Comparison of ENCODE assay signal across 1 cellular context in the genomic region with DNA sequence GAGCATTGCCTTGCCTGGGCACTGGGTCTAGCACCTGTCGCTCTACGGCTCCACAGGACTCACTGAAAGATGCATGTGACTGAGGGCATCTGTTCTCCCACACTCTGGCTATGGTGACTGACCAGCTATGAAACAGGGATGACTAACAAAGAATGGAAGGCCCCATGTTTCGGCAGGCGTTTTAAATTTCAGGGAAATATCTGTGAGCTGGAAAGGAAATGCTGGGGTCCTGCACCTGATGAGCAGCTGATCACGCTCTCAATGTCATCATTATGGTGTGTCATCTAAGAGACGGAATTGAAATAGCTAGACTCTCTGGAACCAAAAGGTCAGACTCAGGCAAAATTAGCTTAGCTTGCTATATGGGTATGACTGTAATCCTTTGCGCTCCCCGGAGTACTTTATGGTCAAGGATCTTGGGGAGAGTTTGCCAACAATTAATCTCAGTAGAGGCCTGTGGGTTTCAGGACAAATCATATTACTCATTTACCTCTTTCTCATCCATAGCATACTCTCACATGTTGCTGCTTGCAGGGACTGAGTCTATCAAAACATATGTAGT.
TF ChIP-seq lines count a peak whose summit lies in the region.

No MANE protein-coding gene starts in this region.

TF ChIP-seq in GM23338, 12 proteins besides CTCF, POLR2A, EP300 and RAD21 (continued from another document):
- TF ChIP-seq, protein P1, sequence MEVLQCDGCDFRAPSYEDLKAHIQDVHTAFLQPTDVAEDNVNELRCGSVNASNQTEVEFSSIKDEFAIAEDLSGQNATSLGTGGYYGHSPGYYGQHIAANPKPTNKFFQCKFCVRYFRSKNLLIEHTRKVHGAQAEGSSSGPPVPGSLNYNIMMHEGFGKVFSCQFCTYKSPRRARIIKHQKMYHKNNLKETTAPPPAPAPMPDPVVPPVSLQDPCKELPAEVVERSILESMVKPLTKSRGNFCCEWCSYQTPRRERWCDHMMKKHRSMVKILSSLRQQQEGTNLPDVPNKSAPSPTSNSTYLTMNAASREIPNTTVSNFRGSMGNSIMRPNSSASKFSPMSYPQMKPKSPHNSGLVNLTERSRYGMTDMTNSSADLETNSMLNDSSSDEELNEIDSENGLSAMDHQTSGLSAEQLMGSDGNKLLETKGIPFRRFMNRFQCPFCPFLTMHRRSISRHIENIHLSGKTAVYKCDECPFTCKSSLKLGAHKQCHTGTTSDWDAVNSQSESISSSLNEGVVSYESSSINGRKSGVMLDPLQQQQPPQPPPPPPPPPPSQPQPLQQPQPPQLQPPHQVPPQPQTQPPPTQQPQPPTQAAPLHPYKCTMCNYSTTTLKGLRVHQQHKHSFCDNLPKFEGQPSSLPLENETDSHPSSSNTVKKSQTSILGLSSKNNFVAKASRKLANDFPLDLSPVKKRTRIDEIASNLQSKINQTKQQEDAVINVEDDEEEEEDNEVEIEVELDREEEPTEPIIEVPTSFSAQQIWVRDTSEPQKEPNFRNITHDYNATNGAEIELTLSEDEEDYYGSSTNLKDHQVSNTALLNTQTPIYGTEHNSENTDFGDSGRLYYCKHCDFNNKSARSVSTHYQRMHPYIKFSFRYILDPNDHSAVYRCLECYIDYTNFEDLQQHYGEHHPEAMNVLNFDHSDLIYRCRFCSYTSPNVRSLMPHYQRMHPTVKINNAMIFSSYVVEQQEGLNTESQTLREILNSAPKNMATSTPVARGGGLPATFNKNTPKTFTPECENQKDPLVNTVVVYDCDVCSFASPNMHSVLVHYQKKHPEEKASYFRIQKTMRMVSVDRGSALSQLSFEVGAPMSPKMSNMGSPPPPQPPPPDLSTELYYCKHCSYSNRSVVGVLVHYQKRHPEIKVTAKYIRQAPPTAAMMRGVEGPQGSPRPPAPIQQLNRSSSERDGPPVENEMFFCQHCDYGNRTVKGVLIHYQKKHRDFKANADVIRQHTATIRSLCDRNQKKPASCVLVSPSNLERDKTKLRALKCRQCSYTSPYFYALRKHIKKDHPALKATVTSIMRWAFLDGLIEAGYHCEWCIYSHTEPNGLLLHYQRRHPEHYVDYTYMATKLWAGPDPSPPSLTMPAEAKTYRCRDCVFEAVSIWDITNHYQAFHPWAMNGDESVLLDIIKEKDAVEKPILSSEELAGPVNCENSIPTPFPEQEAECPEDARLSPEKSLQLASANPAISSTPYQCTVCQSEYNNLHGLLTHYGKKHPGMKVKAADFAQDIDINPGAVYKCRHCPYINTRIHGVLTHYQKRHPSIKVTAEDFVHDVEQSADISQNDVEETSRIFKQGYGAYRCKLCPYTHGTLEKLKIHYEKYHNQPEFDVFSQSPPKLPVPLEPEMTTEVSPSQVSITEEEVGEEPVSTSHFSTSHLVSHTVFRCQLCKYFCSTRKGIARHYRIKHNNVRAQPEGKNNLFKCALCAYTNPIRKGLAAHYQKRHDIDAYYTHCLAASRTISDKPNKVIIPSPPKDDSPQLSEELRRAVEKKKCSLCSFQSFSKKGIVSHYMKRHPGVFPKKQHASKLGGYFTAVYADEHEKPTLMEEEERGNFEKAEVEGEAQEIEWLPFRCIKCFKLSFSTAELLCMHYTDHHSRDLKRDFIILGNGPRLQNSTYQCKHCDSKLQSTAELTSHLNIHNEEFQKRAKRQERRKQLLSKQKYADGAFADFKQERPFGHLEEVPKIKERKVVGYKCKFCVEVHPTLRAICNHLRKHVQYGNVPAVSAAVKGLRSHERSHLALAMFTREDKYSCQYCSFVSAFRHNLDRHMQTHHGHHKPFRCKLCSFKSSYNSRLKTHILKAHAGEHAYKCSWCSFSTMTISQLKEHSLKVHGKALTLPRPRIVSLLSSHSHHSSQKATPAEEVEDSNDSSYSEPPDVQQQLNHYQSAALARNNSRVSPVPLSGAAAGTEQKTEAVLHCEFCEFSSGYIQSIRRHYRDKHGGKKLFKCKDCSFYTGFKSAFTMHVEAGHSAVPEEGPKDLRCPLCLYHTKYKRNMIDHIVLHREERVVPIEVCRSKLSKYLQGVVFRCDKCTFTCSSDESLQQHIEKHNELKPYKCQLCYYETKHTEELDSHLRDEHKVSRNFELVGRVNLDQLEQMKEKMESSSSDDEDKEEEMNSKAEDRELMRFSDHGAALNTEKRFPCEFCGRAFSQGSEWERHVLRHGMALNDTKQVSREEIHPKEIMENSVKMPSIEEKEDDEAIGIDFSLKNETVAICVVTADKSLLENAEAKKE (CRISPR knock-in tag; IDR thresholded peaks at IDR 0.05), result no peak
- no peak for TF ChIP-seq STAT1 (IDR thresholded peaks at IDR 0.05; ENCODE audit: unreplicated experiment)
- no peak for TF ChIP-seq JUNB (IDR thresholded peaks at IDR 0.05; ENCODE audit: unreplicated experiment)
- no peak for TF ChIP-seq CREB1 (CRISPR knock-in tag; IDR thresholded peaks at IDR 0.05; ENCODE audit: low read depth)
- no peak for TF ChIP-seq POLR2AphosphoS5 (IDR thresholded peaks at IDR 0.05; ENCODE audit: low read depth)
- TF ChIP-seq, protein P2, sequence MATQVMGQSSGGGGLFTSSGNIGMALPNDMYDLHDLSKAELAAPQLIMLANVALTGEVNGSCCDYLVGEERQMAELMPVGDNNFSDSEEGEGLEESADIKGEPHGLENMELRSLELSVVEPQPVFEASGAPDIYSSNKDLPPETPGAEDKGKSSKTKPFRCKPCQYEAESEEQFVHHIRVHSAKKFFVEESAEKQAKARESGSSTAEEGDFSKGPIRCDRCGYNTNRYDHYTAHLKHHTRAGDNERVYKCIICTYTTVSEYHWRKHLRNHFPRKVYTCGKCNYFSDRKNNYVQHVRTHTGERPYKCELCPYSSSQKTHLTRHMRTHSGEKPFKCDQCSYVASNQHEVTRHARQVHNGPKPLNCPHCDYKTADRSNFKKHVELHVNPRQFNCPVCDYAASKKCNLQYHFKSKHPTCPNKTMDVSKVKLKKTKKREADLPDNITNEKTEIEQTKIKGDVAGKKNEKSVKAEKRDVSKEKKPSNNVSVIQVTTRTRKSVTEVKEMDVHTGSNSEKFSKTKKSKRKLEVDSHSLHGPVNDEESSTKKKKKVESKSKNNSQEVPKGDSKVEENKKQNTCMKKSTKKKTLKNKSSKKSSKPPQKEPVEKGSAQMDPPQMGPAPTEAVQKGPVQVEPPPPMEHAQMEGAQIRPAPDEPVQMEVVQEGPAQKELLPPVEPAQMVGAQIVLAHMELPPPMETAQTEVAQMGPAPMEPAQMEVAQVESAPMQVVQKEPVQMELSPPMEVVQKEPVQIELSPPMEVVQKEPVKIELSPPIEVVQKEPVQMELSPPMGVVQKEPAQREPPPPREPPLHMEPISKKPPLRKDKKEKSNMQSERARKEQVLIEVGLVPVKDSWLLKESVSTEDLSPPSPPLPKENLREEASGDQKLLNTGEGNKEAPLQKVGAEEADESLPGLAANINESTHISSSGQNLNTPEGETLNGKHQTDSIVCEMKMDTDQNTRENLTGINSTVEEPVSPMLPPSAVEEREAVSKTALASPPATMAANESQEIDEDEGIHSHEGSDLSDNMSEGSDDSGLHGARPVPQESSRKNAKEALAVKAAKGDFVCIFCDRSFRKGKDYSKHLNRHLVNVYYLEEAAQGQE (IDR thresholded peaks at IDR 0.05; ENCODE audit: unreplicated experiment), result no peak
- TF ChIP-seq, protein P3, sequence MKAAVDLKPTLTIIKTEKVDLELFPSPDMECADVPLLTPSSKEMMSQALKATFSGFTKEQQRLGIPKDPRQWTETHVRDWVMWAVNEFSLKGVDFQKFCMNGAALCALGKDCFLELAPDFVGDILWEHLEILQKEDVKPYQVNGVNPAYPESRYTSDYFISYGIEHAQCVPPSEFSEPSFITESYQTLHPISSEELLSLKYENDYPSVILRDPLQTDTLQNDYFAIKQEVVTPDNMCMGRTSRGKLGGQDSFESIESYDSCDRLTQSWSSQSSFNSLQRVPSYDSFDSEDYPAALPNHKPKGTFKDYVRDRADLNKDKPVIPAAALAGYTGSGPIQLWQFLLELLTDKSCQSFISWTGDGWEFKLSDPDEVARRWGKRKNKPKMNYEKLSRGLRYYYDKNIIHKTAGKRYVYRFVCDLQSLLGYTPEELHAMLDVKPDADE (IDR thresholded peaks at IDR 0.05), result no peak
- TF ChIP-seq ZNF331 (CRISPR knock-in tag; IDR thresholded peaks at IDR 0.05; ENCODE audit: low read depth), result no peak
